ENCODE assay signal across 36 cellular contexts in genomic region chr7:18893156-18893555, GRCh38.
"Had no signal": no experiment of that assay in that cellular context is flagged by ENCODE, and none has a peak within 500 bp of the region (broad histone marks: within the 10 kb centered on the region; RNA-seq: fewer than 3 reads in every experiment).

No MANE protein-coding gene starts in this region.

- H3K27me3 ChIP-seq: SJCRH30 had no signal

- H3K4me3 ChIP-seq: SJCRH30, SK-N-MC had no signal

- DNase-seq: activated B cell treated with CpG ODN at 0.5 μM for 24 hours; activated CD4-positive, alpha-beta memory T cell treated with anti-CD3 and anti-CD28 coated beads for 36 hours; activated CD4-positive, alpha-beta T cell treated with anti-CD3 and anti-CD28 coated beads for 4 hours; activated CD4-positive, alpha-beta T cell treated with anti-CD3 and anti-CD28 coated beads, Interleukin-2, amount 50 U/mL, for 1 hour; activated CD4-positive, CD25-positive, alpha-beta regulatory T cell treated with anti-CD3 and anti-CD28 coated beads, Interleukin-2, amount 50 U/mL, for 72 hours; activated CD8-positive, alpha-beta memory T cell treated with anti-CD3 and anti-CD28 coated beads, Interleukin-2, amount 50 U/mL, for 4 hours; activated gamma-delta T cell treated with Interleukin-2 at 50 U/mL for 16 hours; activated naive CD4-positive, alpha-beta T cell treated with anti-CD3 and anti-CD28 coated beads for 36 hours; activated naive CD8-positive, alpha-beta T cell treated with anti-CD3 and anti-CD28 coated beads, Interleukin-2, amount 50 U/mL, for 24 hours; activated T-cell treated with anti-CD3 and anti-CD28 coated beads for 4 hours; activated T-cell treated with anti-CD3 and anti-CD28 coated beads, Interleukin-2, amount 50 U/mL, for 4 hours; anterior cingulate cortex; central memory CD4-positive, alpha-beta T cell; Kasumi-1; KG1; MM.1S; MV-4-11; NCI-H1092; NCI-H1436 treated with DMSO at 0.1 percent for 48 hours; NCI-H1694 treated with DMSO at 0.1 percent for 48 hours; NCI-H2029; NCI-H2171 treated with DMSO at 0.1 percent for 48 hours; NCI-H2227 treated with DMSO at 0.1 percent for 48 hours; NCI-H446 treated with DMSO at 0.1 percent for 48 hours; NCI-H524 treated with DMSO at 0.1 percent for 48 hours; NCI-H748 treated with DMSO at 0.1 percent for 48 hours; NK-92 treated with Interleukin-12 subunit alpha and Interleukin-12 subunit beta, amount 100 ng/mL, for 24 hours; SHP77; SJCRH30; SW 1271; T-helper 1 cell; T-helper 2 cell; T-helper 9 cell had no signal

- H3K27ac ChIP-seq: SJCRH30, SK-N-MC, VCaP had no signal

- ATAC-seq: activated naive CD8-positive, alpha-beta T cell treated with anti-CD3 and anti-CD28 coated beads, Interleukin-2, amount 50 U/mL, for 24 hours; activated T-cell treated with anti-CD3 and anti-CD28 coated beads, Interleukin-2, amount 50 U/mL, for 4 hours; Panc1 had no signal

- H3K9me3 ChIP-seq: SJCRH30 had no signal

- H3K36me3 ChIP-seq: SJCRH30 had no signal
